ENCODE assay signal across 8 cellular contexts in genomic region chr17:45310380-45311324, GRCh38. TPM values are rescaled to one million over a fixed set of nuclear protein-coding genes. Genes with fewer than 3 reads are reported as not detected.
A peak's percentile ranks its signal among the peaks of the same experiment; 100 is the strongest.
DNase-seq lines count a peak whose midpoint lies in the region; ATAC-seq and TF ChIP-seq lines count a peak whose summit lies in the region.

No MANE protein-coding gene starts in this region.

- ATAC-seq in left cardiac atrium: peak; percentile 7 to 42
- ATAC-seq in HG03571 (IDR thresholded peaks at IDR 0.05; ENCODE audit: unreplicated experiment): no peak
- ATAC-seq in HG03442 (IDR thresholded peaks at IDR 0.05; ENCODE audit: unreplicated experiment): no peak

- no peaks in the 10 kb centered on the region for H3K27me3 ChIP-seq in Peyer's patch

- peaks cover 0 to 3% (median 0%) of the 10 kb centered on the region in 3 donors for H3K36me3 ChIP-seq in Peyer's patch

- intact Hi-C loops in left cardiac atrium (cut with DNase I): loop anchor here in 1 of 2 donors (10.0 kb wide), 1 partner anchor 74 kb away; no protein-coding TSS in a partner anchor

- peak in 1 of 6 experiments; percentile 6 for TF ChIP-seq CTCF in Peyer's patch (IDR thresholded peaks at IDR 0.05)

- H3K27ac ChIP-seq in Peyer's patch (peak overlapping the region; percentile 98 to 100 (median 100)), substantia nigra (ENCODE audit: low read depth, low read length, poor library complexity, severe bottlenecking) (peak overlapping the region; percentile 45)

- DNase-seq in SIG-M5 treated with dmso at 0.1 percent for 504 hours (lab: John Stamatoyannopoulos, UW; ENCODE audit: unreplicated experiment): peak; percentile 33
- no peak for DNase-seq in SIG-M5 (lab: John Stamatoyannopoulos, UW)
- peak; percentile 43 to 86 (median 85) for DNase-seq in Peyer's patch
- DNase-seq in left cardiac atrium: no peak
- DNase-seq in substantia nigra (lab: John Stamatoyannopoulos, UW): peak in 1 of 49 donors; percentile 21
- DNase-seq in SW 1271 (lab: John Stamatoyannopoulos, UW): no peak

- peak; percentile 57 to 73 for TF ChIP-seq POLR2A in Peyer's patch (IDR thresholded peaks at IDR 0.05)

- peaks cover 46 to 99% (median 59%) of the 10 kb centered on the region in 4 donors for H3K4me1 ChIP-seq in Peyer's patch

- no peaks in the 10 kb centered on the region for H3K9me3 ChIP-seq in Peyer's patch

- H3K4me3 ChIP-seq in Peyer's patch: peak overlapping the region in 3 of 4 donors; percentile 13 to 46 (median 42)

RNA-seq across cellular contexts. Expression of gene MAP3K14, which starts 6.2 kb away (rescaled TPM):
- total RNA-seq in Peyer's patch (10 to 100 TPM; 16.5 to 30.4 (median 24.7) TPM), left cardiac atrium (10 to 100 TPM; 13.4 to 13.5 TPM)

RNA-seq across cellular contexts. Expression of gene SPATA32, which starts 48.8 kb away (rescaled TPM):
- total RNA-seq in Peyer's patch: not detected
- total RNA-seq in left cardiac atrium: not detected

Comparison
In these comparisons a context has a peak if more than half of its experiments do, and no peak if none do; other contexts are left out.
1. DNase-seq: peak in SIG-M5 treated with dmso at 0.1 percent for 504 hours (single experiment) and Peyer's patch (3 of 3); none in SIG-M5 (single experiment), left cardiac atrium (single experiment) and SW 1271 (0 of 2).
2. ATAC-seq: peak in left cardiac atrium (2 of 2); none in HG03571 (single experiment) and HG03442 (single experiment).